ENCODE assay signal across 1 cellular context in the genomic region with DNA sequence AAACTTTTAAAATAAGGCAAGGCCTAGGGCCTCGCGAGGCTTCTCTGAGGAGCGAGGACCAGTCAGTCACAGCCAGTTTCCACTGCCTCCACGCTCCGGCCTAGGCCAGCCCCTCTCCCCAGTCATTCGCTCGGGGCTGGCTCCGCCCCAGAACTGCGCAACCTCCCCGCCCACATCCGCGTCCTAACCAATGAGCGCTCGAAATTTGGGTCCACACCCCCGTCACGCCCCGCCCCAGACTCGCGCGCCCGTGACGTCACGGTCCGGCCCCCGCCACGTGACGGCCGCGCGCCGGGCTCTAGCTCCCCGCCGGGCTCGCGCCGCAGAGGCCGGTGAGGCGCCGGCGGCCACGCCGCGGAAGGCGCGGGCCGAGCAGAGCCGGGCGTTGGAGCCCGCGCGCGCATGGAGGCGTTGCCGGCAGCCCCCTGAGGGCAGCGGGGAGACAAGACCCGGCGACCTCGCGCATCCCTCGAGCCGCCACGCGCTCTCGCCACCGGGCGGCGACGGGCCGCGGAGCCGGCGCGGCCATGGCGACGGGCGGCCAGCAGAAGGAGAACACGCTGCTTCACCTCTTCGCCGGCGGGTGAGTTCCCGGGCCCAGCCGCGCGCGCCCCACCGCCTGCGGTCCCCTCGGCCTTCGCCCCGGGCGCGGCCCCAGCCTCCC.
TF ChIP-seq lines count a peak whose summit lies in the region.

A gene with protein sequence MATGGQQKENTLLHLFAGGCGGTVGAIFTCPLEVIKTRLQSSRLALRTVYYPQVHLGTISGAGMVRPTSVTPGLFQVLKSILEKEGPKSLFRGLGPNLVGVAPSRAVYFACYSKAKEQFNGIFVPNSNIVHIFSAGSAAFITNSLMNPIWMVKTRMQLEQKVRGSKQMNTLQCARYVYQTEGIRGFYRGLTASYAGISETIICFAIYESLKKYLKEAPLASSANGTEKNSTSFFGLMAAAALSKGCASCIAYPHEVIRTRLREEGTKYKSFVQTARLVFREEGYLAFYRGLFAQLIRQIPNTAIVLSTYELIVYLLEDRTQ (plus strand): TSS at position 301 of the 664 bp plus-strand sequence. CDS start 227 bp downstream, at position 528.

TF ChIP-seq in HepG2, 621 proteins besides CTCF, POLR2A, EP300 and RAD21 (continued from another document and continues in another):
- TF ChIP-seq, protein P1, sequence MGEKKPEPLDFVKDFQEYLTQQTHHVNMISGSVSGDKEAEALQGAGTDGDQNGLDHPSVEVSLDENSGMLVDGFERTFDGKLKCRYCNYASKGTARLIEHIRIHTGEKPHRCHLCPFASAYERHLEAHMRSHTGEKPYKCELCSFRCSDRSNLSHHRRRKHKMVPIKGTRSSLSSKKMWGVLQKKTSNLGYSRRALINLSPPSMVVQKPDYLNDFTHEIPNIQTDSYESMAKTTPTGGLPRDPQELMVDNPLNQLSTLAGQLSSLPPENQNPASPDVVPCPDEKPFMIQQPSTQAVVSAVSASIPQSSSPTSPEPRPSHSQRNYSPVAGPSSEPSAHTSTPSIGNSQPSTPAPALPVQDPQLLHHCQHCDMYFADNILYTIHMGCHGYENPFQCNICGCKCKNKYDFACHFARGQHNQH (CRISPR knock-in tag; IDR thresholded peaks at IDR 0.05), result no peak
- TF ChIP-seq JUN (CRISPR knock-in tag; IDR thresholded peaks at IDR 0.05) (no peak), CHD4 (IDR thresholded peaks at IDR 0.05; ENCODE audit: borderline replicate concordance, low read length) (no peak), MTA1 (CRISPR knock-in tag; IDR thresholded peaks at IDR 0.05; ENCODE audit: borderline replicate concordance) (no peak), ZNF564 (CRISPR knock-in tag; IDR thresholded peaks at IDR 0.05) (0 out of 2 replicates have a peak, but pooled peaks have one; percentile 18), SRSF4 (IDR thresholded peaks at IDR 0.05; ENCODE audit: low read depth, low read length, poor library complexity, severe bottlenecking) (no peak), ZNF614 (CRISPR knock-in tag; IDR thresholded peaks at IDR 0.05; ENCODE audit: borderline replicate concordance) (no peak), SNAI1 (CRISPR knock-in tag; IDR thresholded peaks at IDR 0.05; ENCODE audit: borderline replicate concordance) (0 out of 2 replicates have a peak, but pooled peaks have one; percentile 76), PCBP2 (optimal IDR thresholded peaks at IDR 0.05; ENCODE audit: low read depth, low read length, poor library complexity, severe bottlenecking) (no peak), FOXA3 (CRISPR knock-in tag; IDR thresholded peaks at IDR 0.05) (peak; percentile 27; the same call in 1 of the 2 replicates), IRF2 (CRISPR knock-in tag; IDR thresholded peaks at IDR 0.05) (no peak), ISL2 (CRISPR knock-in tag; IDR thresholded peaks at IDR 0.05) (no peak), SRF (IDR thresholded peaks at IDR 0.05; ENCODE audit: low read depth, low read length) (no peak)
- TF ChIP-seq, protein P2, sequence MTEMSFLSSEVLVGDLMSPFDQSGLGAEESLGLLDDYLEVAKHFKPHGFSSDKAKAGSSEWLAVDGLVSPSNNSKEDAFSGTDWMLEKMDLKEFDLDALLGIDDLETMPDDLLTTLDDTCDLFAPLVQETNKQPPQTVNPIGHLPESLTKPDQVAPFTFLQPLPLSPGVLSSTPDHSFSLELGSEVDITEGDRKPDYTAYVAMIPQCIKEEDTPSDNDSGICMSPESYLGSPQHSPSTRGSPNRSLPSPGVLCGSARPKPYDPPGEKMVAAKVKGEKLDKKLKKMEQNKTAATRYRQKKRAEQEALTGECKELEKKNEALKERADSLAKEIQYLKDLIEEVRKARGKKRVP (CRISPR knock-in tag; IDR thresholded peaks at IDR 0.05), result no peak
- TF ChIP-seq, protein P3, sequence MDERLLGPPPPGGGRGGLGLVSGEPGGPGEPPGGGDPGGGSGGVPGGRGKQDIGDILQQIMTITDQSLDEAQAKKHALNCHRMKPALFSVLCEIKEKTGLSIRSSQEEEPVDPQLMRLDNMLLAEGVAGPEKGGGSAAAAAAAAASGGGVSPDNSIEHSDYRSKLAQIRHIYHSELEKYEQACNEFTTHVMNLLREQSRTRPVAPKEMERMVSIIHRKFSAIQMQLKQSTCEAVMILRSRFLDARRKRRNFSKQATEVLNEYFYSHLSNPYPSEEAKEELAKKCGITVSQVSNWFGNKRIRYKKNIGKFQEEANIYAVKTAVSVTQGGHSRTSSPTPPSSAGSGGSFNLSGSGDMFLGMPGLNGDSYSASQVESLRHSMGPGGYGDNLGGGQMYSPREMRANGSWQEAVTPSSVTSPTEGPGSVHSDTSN (CRISPR knock-in tag; IDR thresholded peaks at IDR 0.05), result 0 out of 2 replicates have a peak, but pooled peaks have one; percentile 9
- TF ChIP-seq, protein P4, sequence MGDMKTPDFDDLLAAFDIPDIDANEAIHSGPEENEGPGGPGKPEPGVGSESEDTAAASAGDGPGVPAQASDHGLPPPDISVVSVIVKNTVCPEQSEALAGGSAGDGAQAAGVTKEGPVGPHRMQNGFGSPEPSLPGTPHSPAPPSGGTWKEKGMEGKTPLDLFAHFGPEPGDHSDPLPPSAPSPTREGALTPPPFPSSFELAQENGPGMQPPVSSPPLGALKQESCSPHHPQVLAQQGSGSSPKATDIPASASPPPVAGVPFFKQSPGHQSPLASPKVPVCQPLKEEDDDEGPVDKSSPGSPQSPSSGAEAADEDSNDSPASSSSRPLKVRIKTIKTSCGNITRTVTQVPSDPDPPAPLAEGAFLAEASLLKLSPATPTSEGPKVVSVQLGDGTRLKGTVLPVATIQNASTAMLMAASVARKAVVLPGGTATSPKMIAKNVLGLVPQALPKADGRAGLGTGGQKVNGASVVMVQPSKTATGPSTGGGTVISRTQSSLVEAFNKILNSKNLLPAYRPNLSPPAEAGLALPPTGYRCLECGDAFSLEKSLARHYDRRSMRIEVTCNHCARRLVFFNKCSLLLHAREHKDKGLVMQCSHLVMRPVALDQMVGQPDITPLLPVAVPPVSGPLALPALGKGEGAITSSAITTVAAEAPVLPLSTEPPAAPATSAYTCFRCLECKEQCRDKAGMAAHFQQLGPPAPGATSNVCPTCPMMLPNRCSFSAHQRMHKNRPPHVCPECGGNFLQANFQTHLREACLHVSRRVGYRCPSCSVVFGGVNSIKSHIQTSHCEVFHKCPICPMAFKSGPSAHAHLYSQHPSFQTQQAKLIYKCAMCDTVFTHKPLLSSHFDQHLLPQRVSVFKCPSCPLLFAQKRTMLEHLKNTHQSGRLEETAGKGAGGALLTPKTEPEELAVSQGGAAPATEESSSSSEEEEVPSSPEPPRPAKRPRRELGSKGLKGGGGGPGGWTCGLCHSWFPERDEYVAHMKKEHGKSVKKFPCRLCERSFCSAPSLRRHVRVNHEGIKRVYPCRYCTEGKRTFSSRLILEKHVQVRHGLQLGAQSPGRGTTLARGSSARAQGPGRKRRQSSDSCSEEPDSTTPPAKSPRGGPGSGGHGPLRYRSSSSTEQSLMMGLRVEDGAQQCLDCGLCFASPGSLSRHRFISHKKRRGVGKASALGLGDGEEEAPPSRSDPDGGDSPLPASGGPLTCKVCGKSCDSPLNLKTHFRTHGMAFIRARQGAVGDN (CRISPR knock-in tag; IDR thresholded peaks at IDR 0.05), result peak; percentile 90
- TF ChIP-seq, protein P5, sequence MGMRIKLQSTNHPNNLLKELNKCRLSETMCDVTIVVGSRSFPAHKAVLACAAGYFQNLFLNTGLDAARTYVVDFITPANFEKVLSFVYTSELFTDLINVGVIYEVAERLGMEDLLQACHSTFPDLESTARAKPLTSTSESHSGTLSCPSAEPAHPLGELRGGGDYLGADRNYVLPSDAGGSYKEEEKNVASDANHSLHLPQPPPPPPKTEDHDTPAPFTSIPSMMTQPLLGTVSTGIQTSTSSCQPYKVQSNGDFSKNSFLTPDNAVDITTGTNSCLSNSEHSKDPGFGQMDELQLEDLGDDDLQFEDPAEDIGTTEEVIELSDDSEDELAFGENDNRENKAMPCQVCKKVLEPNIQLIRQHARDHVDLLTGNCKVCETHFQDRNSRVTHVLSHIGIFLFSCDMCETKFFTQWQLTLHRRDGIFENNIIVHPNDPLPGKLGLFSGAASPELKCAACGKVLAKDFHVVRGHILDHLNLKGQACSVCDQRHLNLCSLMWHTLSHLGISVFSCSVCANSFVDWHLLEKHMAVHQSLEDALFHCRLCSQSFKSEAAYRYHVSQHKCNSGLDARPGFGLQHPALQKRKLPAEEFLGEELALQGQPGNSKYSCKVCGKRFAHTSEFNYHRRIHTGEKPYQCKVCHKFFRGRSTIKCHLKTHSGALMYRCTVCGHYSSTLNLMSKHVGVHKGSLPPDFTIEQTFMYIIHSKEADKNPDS (CRISPR knock-in tag; IDR thresholded peaks at IDR 0.05), result no peak
- TF ChIP-seq, protein P6, sequence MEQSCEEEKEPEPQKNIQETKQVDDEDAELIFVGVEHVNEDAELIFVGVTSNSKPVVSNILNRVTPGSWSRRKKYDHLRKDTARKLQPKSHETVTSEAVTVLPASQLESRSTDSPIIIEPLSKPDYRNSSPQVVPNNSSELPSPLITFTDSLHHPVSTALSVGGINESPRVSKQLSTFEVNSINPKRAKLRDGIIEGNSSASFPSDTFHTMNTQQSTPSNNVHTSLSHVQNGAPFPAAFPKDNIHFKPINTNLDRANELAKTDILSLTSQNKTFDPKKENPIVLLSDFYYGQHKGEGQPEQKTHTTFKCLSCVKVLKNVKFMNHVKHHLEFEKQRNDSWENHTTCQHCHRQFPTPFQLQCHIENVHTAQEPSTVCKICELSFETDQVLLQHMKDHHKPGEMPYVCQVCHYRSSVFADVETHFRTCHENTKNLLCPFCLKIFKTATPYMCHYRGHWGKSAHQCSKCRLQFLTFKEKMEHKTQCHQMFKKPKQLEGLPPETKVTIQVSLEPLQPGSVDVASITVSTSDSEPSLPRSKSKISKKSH (CRISPR knock-in tag; IDR thresholded peaks at IDR 0.05; ENCODE audit: borderline replicate concordance), result no peak
- TF ChIP-seq, protein P7, sequence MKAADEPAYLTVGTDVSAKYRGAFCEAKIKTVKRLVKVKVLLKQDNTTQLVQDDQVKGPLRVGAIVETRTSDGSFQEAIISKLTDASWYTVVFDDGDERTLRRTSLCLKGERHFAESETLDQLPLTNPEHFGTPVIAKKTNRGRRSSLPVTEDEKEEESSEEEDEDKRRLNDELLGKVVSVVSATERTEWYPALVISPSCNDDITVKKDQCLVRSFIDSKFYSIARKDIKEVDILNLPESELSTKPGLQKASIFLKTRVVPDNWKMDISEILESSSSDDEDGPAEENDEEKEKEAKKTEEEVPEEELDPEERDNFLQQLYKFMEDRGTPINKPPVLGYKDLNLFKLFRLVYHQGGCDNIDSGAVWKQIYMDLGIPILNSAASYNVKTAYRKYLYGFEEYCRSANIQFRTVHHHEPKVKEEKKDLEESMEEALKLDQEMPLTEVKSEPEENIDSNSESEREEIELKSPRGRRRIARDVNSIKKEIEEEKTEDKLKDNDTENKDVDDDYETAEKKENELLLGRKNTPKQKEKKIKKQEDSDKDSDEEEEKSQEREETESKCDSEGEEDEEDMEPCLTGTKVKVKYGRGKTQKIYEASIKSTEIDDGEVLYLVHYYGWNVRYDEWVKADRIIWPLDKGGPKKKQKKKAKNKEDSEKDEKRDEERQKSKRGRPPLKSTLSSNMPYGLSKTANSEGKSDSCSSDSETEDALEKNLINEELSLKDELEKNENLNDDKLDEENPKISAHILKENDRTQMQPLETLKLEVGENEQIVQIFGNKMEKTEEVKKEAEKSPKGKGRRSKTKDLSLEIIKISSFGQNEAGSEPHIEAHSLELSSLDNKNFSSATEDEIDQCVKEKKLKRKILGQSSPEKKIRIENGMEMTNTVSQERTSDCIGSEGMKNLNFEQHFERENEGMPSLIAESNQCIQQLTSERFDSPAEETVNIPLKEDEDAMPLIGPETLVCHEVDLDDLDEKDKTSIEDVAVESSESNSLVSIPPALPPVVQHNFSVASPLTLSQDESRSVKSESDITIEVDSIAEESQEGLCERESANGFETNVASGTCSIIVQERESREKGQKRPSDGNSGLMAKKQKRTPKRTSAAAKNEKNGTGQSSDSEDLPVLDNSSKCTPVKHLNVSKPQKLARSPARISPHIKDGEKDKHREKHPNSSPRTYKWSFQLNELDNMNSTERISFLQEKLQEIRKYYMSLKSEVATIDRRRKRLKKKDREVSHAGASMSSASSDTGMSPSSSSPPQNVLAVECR (CRISPR knock-in tag; IDR thresholded peaks at IDR 0.05; ENCODE audit: borderline replicate concordance), result peak; percentile 72
- TF ChIP-seq, protein P8, sequence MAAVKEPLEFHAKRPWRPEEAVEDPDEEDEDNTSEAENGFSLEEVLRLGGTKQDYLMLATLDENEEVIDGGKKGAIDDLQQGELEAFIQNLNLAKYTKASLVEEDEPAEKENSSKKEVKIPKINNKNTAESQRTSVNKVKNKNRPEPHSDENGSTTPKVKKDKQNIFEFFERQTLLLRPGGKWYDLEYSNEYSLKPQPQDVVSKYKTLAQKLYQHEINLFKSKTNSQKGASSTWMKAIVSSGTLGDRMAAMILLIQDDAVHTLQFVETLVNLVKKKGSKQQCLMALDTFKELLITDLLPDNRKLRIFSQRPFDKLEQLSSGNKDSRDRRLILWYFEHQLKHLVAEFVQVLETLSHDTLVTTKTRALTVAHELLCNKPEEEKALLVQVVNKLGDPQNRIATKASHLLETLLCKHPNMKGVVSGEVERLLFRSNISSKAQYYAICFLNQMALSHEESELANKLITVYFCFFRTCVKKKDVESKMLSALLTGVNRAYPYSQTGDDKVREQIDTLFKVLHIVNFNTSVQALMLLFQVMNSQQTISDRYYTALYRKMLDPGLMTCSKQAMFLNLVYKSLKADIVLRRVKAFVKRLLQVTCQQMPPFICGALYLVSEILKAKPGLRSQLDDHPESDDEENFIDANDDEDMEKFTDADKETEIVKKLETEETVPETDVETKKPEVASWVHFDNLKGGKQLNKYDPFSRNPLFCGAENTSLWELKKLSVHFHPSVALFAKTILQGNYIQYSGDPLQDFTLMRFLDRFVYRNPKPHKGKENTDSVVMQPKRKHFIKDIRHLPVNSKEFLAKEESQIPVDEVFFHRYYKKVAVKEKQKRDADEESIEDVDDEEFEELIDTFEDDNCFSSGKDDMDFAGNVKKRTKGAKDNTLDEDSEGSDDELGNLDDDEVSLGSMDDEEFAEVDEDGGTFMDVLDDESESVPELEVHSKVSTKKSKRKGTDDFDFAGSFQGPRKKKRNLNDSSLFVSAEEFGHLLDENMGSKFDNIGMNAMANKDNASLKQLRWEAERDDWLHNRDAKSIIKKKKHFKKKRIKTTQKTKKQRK (IDR thresholded peaks at IDR 0.05; ENCODE audit: low read length), result no peak
- TF ChIP-seq, protein P9, sequence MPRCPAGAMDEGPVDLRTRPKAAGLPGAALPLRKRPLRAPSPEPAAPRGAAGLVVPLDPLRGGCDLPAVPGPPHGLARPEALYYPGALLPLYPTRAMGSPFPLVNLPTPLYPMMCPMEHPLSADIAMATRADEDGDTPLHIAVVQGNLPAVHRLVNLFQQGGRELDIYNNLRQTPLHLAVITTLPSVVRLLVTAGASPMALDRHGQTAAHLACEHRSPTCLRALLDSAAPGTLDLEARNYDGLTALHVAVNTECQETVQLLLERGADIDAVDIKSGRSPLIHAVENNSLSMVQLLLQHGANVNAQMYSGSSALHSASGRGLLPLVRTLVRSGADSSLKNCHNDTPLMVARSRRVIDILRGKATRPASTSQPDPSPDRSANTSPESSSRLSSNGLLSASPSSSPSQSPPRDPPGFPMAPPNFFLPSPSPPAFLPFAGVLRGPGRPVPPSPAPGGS (CRISPR knock-in tag; IDR thresholded peaks at IDR 0.05), result peak; percentile 8
